ENCODE assay signal across 13 cellular contexts in genomic region chr15:67685008-67685599, GRCh38.
A peak's percentile ranks its signal among the peaks of the same experiment; 100 is the strongest.
DNase-seq lines count a peak whose midpoint lies in the region; ATAC-seq, FAIRE-seq and TF ChIP-seq lines count a peak whose summit lies in the region.
"Had no signal": no experiment of that assay in that cellular context is flagged by ENCODE, and none has a peak within 500 bp of the region (broad histone marks: within the 10 kb centered on the region; RNA-seq: fewer than 3 reads in every experiment).

No MANE protein-coding gene starts in this region.

- H3K36me3 ChIP-seq in astrocyte (ENCODE audit: insufficient read depth, low read length) = no peaks in the 10 kb centered on the region

- ATAC-seq in HG03139 (IDR thresholded peaks at IDR 0.05; ENCODE audit: unreplicated experiment) (no peak), HG02981 (IDR thresholded peaks at IDR 0.05; ENCODE audit: unreplicated experiment) (no peak)
- ATAC-seq in stimulated activated memory B cell treated with anti-CD40 and anti-IgM and Interleukin-4, amounts not matched to agents 10 μg/mL and 1 μg/mL and 100 μg/mL, for 72 hours = no peak
- ATAC-seq: left lobe of liver, right cardiac atrium had no signal

- H3K36me3 Mint-ChIP-seq in astrocyte (ENCODE audit: low read depth, unreplicated experiment) = peaks cover 7% of the 10 kb centered on the region
- H3K36me3 Mint-ChIP-seq in stimulated activated memory B cell treated with anti-CD40 and anti-IgM and Interleukin-4, amounts not matched to agents 10 μg/mL and 1 μg/mL and 100 μg/mL, for 72 hours = peaks cover 41% of the 10 kb centered on the region

- H3K27me3 Mint-ChIP-seq in astrocyte (ENCODE audit: low read depth, unreplicated experiment) = no peaks in the 10 kb centered on the region
- no peaks in the 10 kb centered on the region for H3K27me3 Mint-ChIP-seq in stimulated activated memory B cell treated with anti-CD40 and anti-IgM and Interleukin-4, amounts not matched to agents 10 μg/mL and 1 μg/mL and 100 μg/mL, for 72 hours

- DNase-seq in NCI-H1417 (lab: John Stamatoyannopoulos, UW) = peak in 2 of 3 experiments; percentile 19 to 72
- DNase-seq in NCI-H1417 treated with DMSO at 0.1 percent for 48 hours (lab: John Stamatoyannopoulos, UW) = no peak
- peak; percentile 25 for DNase-seq in MV-4-11 (lab: John Stamatoyannopoulos, UW)
- peak; percentile 31 for DNase-seq in astrocyte (ENCODE audit: low read depth)
- peak; percentile 24 for DNase-seq in kidney tubule cell (ENCODE audit: low spot score)
- DNase-seq: activated CD4-positive, CD25-positive, alpha-beta regulatory T cell; NCI-H187 treated with DMSO at 0.1 percent for 48 hours; right cardiac atrium; stomach had no signal

- no peak overlapping the region for H3K27ac Mint-ChIP-seq in astrocyte (ENCODE audit: unreplicated experiment)
- no peak overlapping the region for H3K27ac Mint-ChIP-seq in stimulated activated memory B cell treated with anti-CD40 and anti-IgM and Interleukin-4, amounts not matched to agents 10 μg/mL and 1 μg/mL and 100 μg/mL, for 72 hours

- H3K9me3 ChIP-seq in astrocyte (ENCODE audit: insufficient read depth, low read depth, low read length) = peaks cover 7% of the 10 kb centered on the region

- H3K9ac ChIP-seq in astrocyte (ENCODE audit: low read length) = no peak overlapping the region

- no peaks in the 10 kb centered on the region for H3K4me1 ChIP-seq in astrocyte (ENCODE audit: insufficient read depth, low read length)
- H3K4me1 ChIP-seq: stomach had no signal

- H3K27ac ChIP-seq in astrocyte (ENCODE audit: low read depth, low read length) = no peak overlapping the region
- H3K27ac ChIP-seq: stomach had no signal

- TF ChIP-seq CTCF in astrocyte (IDR thresholded peaks at IDR 0.05; ENCODE audit: insufficient read depth, low read depth, low read length) = no peak

- peak; percentile 37 for FAIRE-seq in astrocyte (lab: Jason Lieb, UNC)

- no peak overlapping the region for H3K4me3 ChIP-seq in astrocyte (ENCODE audit: insufficient read depth, low read depth, low read length)
- H3K4me3 ChIP-seq: stomach had no signal

- H3K79me2 ChIP-seq in astrocyte (ENCODE audit: insufficient read depth, low read length) = no peaks in the 10 kb centered on the region

- peaks cover 14% of the 10 kb centered on the region for H3K27me3 ChIP-seq in astrocyte (ENCODE audit: insufficient read depth, low read length)
- H3K27me3 ChIP-seq: stomach had no signal

- peaks cover 22% of the 10 kb centered on the region for H3K9me3 Mint-ChIP-seq in astrocyte (ENCODE audit: unreplicated experiment)
- H3K9me3 Mint-ChIP-seq in stimulated activated memory B cell treated with anti-CD40 and anti-IgM and Interleukin-4, amounts not matched to agents 10 μg/mL and 1 μg/mL and 100 μg/mL, for 72 hours = peaks cover 12% of the 10 kb centered on the region

- no peaks in the 10 kb centered on the region for H4K20me1 ChIP-seq in astrocyte (ENCODE audit: insufficient read depth, low read length)

- H3K4me1 Mint-ChIP-seq in astrocyte (ENCODE audit: low read depth, unreplicated experiment) = no peaks in the 10 kb centered on the region
- H3K4me1 Mint-ChIP-seq in stimulated activated memory B cell treated with anti-CD40 and anti-IgM and Interleukin-4, amounts not matched to agents 10 μg/mL and 1 μg/mL and 100 μg/mL, for 72 hours = no peaks in the 10 kb centered on the region

- H3K4me2 ChIP-seq in astrocyte (ENCODE audit: low read length) = no peak overlapping the region

- H2AFZ ChIP-seq in astrocyte (ENCODE audit: low read depth, low read length) = no peak overlapping the region

- H3K4me3 Mint-ChIP-seq in astrocyte (ENCODE audit: unreplicated experiment) = no peak overlapping the region
- no peak overlapping the region for H3K4me3 Mint-ChIP-seq in stimulated activated memory B cell treated with anti-CD40 and anti-IgM and Interleukin-4, amounts not matched to agents 10 μg/mL and 1 μg/mL and 100 μg/mL, for 72 hours
